ENCODE assay signal across 28 cellular contexts in genomic region chrX:135410861-135411627, GRCh38. TPM values are rescaled to one million over a fixed set of nuclear protein-coding genes. Genes with fewer than 3 reads are reported as not detected.
DNase-seq lines count a peak whose midpoint lies in the region; ATAC-seq and TF ChIP-seq lines count a peak whose summit lies in the region.
"Had no signal": no experiment of that assay in that cellular context is flagged by ENCODE, and none has a peak within 500 bp of the region (broad histone marks: within the 10 kb centered on the region; RNA-seq: fewer than 3 reads in every experiment).

No MANE protein-coding gene starts in this region.

- H3K4me1 ChIP-seq in mucosa of descending colon (ENCODE audit: low read depth) (no peaks in the 10 kb centered on the region), right lobe of liver (no peaks in the 10 kb centered on the region)
- H3K4me1 ChIP-seq: suprapubic skin had no signal

- no peaks in the 10 kb centered on the region for H3K27me3 ChIP-seq in right lobe of liver
- H3K27me3 ChIP-seq: neural progenitor cell, suprapubic skin had no signal

- no peaks in the 10 kb centered on the region for H3K9me3 ChIP-seq in mucosa of descending colon
- no peaks in the 10 kb centered on the region for H3K9me3 ChIP-seq in right lobe of liver
- H3K9me3 ChIP-seq: suprapubic skin had no signal

- peaks cover 15 to 18% of the 10 kb centered on the region in 2 donors for H3K27me3 Mint-ChIP-seq in stimulated activated naive B cell treated with anti-CD40 and anti-IgM and Interleukin-4, amounts not matched to agents 10 μg/mL and 1 μg/mL and 100 μg/mL, for 72 hours
- H3K27me3 Mint-ChIP-seq: CD4-positive, alpha-beta memory T cell; progenitor cell of endocrine pancreas had no signal

- TF ChIP-seq POLR2A in right lobe of liver (IDR thresholded peaks at IDR 0.05) = no peak

- H3K4me1 Mint-ChIP-seq in stimulated activated naive B cell treated with anti-CD40 and anti-IgM and Interleukin-4, amounts not matched to agents 10 μg/mL and 1 μg/mL and 100 μg/mL, for 72 hours = peaks cover 5 to 13% of the 10 kb centered on the region in 2 donors
- H3K4me1 Mint-ChIP-seq: brain had no signal

- intact Hi-C loops in mucosa of descending colon (cut with DNase I, micrococcal nuclease) (no loop called here), right lobe of liver (cut with DNase I) (no loop called here)

- peaks cover 0 to 9% of the 10 kb centered on the region in 2 donors for H3K9me3 Mint-ChIP-seq in stimulated activated naive B cell treated with anti-CD40 and anti-IgM and Interleukin-4, amounts not matched to agents 10 μg/mL and 1 μg/mL and 100 μg/mL, for 72 hours
- H3K9me3 Mint-ChIP-seq: activated CD4-positive, alpha-beta T cell treated with anti-CD3 and anti-CD28 coated beads, Interleukin-2, amount 10 ng/mL, durations not matched to agents 24 days and 14 days; GM23338 had no signal

- WGBS in right lobe of liver (ENCODE audit: insufficient coverage, low coverage, low lambda C conversion rate, missing lambda C conversion rate) = 63% methylated on average over 2 of the region's 2 CpGs

- H3K36me3 ChIP-seq in mucosa of descending colon (ENCODE audit: low read depth) (no peaks in the 10 kb centered on the region), right lobe of liver (no peaks in the 10 kb centered on the region)
- H3K36me3 ChIP-seq: neural progenitor cell, suprapubic skin had no signal

- DNase-seq in DMS53 (lab: John Stamatoyannopoulos, UW) = peak; percentile 35
- no peak for DNase-seq in DMS53 treated with DMSO at 0.1 percent for 48 hours (lab: John Stamatoyannopoulos, UW; ENCODE audit: unreplicated experiment)
- peak; percentile 23 for DNase-seq in SKM-1 (lab: John Stamatoyannopoulos, UW; ENCODE audit: unreplicated experiment)
- peak; percentile 6 to 17 for DNase-seq in dermis microvascular lymphatic vessel endothelial cell (ENCODE audit: low read depth in 2 of 2)
- no peak for DNase-seq in stimulated activated naive B cell treated with anti-CD40 and anti-IgM and Interleukin-4, amounts not matched to agents 10 μg/mL and 1 μg/mL and 100 μg/mL, for 72 hours
- DNase-seq in mucosa of descending colon = no peak
- no peak for DNase-seq in right lobe of liver
- DNase-seq: 8988T; activated CD4-positive, alpha-beta T cell treated with anti-CD3 and anti-CD28 coated beads, Interleukin-2, amount 10 ng/mL, durations not matched to agents 24 days and 14 days; activated gamma-delta T cell; activated T-cell treated with anti-CD3 and anti-CD28 coated beads, Interleukin-2, amount 50 U/mL, for 24 hours; CD4-positive, alpha-beta memory T cell; effector CD4-positive, alpha-beta T cell; erythroblast; head of caudate nucleus; NCI-H2029 treated with DMSO at 0.1 percent for 48 hours; NCI-H2227 treated with DMSO at 0.1 percent for 48 hours; NCI-H526 treated with DMSO at 0.1 percent for 48 hours; stimulated activated CD4-positive, alpha-beta T cell treated with anti-CD3 and anti-CD28 coated beads, Interleukin-15, amount 100 ng/mL, for 24 hours; stimulated activated naive CD4-positive, alpha-beta T cell had no signal

- H3K4me3 Mint-ChIP-seq in stimulated activated naive B cell treated with anti-CD40 and anti-IgM and Interleukin-4, amounts not matched to agents 10 μg/mL and 1 μg/mL and 100 μg/mL, for 72 hours = peak overlapping the region in 1 of 2 donors; percentile 9
- H3K4me3 Mint-ChIP-seq: activated CD4-positive, alpha-beta T cell treated with anti-CD3 and anti-CD28 coated beads, Interleukin-2, amount 10 ng/mL, durations not matched to agents 24 days and 14 days; activated T-cell treated with anti-CD3 and anti-CD28 coated beads, Interleukin-2, amount 50 U/mL, for 24 hours; brain; CD4-positive, alpha-beta memory T cell; GM23338; neural progenitor cell; T-helper 2 cell treated with Interferon-gamma antibody and Interleukin-4, amounts not matched to agents 5 μg/mL and 100 μg/mL, for 36 hours had no signal

- no peak overlapping the region for H3K4me3 ChIP-seq in mucosa of descending colon
- H3K4me3 ChIP-seq in right lobe of liver = no peak overlapping the region
- H3K4me3 ChIP-seq: GM23338, neural progenitor cell, SK-N-MC, suprapubic skin had no signal

- H3K36me3 Mint-ChIP-seq in stimulated activated naive B cell treated with anti-CD40 and anti-IgM and Interleukin-4, amounts not matched to agents 10 μg/mL and 1 μg/mL and 100 μg/mL, for 72 hours = peaks cover 0 to 4% of the 10 kb centered on the region in 2 donors
- H3K36me3 Mint-ChIP-seq: brain; CD4-positive, alpha-beta memory T cell; neural progenitor cell had no signal

- TF ChIP-seq CTCF in mucosa of descending colon (IDR thresholded peaks at IDR 0.05) (no peak), right lobe of liver (IDR thresholded peaks at IDR 0.05) (no peak)

- no peak overlapping the region for H3K27ac ChIP-seq in right lobe of liver
- H3K27ac ChIP-seq: neural progenitor cell, SK-N-MC, suprapubic skin had no signal

- ATAC-seq in stimulated activated naive B cell treated with anti-CD40 and anti-IgM and Interleukin-4, amounts not matched to agents 10 μg/mL and 1 μg/mL and 100 μg/mL, for 72 hours (replicated peaks) = peak; percentile 54 to 57
- ATAC-seq in mucosa of descending colon (no peak), right lobe of liver (no peak), GM21360 (IDR thresholded peaks at IDR 0.05; ENCODE audit: unreplicated experiment) (no peak)
- ATAC-seq: GM23338 had no signal

- H3K27ac Mint-ChIP-seq in stimulated activated naive B cell treated with anti-CD40 and anti-IgM and Interleukin-4, amounts not matched to agents 10 μg/mL and 1 μg/mL and 100 μg/mL, for 72 hours = no peak overlapping the region
- H3K27ac Mint-ChIP-seq: activated CD4-positive, alpha-beta T cell treated with anti-CD3 and anti-CD28 coated beads, Interleukin-2, amount 10 ng/mL, durations not matched to agents 24 days and 14 days; activated T-cell treated with anti-CD3 and anti-CD28 coated beads, Interleukin-2, amount 50 U/mL, for 24 hours; brain; CD4-positive, alpha-beta memory T cell; GM23338; neural progenitor cell; progenitor cell of endocrine pancreas; T-helper 2 cell treated with Interferon-gamma antibody and Interleukin-4, amounts not matched to agents 5 μg/mL and 100 μg/mL, for 36 hours had no signal

RNA-seq across cellular contexts. Expression of gene SMIM10L2A, which starts 10.7 kb away (rescaled TPM):
- total RNA-seq in dermis microvascular lymphatic vessel endothelial cell = 0.90 and 1.6 TPM in 2 replicates
- total RNA-seq in mucosa of descending colon = 1 to 10 TPM in 1 of 3 donors, under 1 TPM in 2; 0.39 to 1.1 (median 0.58) TPM
- total RNA-seq in right lobe of liver = under 1 TPM; 0.06 to 0.18 (median 0.16) TPM

Comparison
In these comparisons a context has a peak if more than half of its experiments do, and no peak if none do; other contexts are left out.
1. DNase-seq: peak in DMS53 (single experiment), SKM-1 (single experiment) and dermis microvascular lymphatic vessel endothelial cell (2 of 2); none in DMS53 treated with DMSO at 0.1 percent for 48 hours (single experiment), stimulated activated naive B cell treated with anti-CD40 and anti-IgM and Interleukin-4, amounts not matched to agents 10 μg/mL and 1 μg/mL and 100 μg/mL, for 72 hours (single experiment), mucosa of descending colon (0 of 3) and right lobe of liver (0 of 3).
2. ATAC-seq: peak in stimulated activated naive B cell treated with anti-CD40 and anti-IgM and Interleukin-4, amounts not matched to agents 10 μg/mL and 1 μg/mL and 100 μg/mL, for 72 hours (2 of 2); none in mucosa of descending colon (single experiment), right lobe of liver (0 of 4) and GM21360 (single experiment).